12 cellular contexts compared by ENCODE assay signal in the genomic region with DNA sequence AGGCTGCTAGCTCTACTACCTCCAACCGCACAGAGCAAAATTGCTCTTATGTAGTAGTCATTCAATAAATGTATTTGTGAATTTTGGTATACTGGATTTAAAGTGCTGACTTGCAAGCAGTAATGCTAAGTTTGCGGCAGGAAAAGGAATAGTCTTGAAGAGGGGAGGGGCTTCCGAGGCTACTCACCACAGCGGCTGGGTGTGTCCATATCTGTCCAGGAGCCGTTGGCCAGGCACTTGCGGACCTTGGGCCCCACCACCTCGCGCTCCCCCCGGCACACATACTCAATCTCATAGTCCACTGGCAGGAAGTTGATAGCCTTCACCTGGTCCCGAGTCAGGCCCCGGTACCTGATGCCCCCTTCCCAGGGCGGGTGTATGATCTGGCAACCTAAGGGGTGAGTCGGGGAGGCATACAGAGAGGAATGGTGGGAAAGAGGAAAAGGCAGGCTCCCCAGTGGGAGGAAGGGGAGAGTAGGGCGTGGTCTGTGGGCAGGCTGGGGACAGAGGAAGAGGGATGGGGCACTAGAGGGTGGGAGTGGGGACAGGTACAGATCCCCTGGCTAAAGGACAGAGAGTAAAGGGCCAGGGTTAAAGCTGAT. TPM values are rescaled to one million over a fixed set of nuclear protein-coding genes. Genes with fewer than 3 reads are reported as not detected.
DNase-seq lines count a peak whose midpoint lies in the region; ATAC-seq, FAIRE-seq and TF ChIP-seq lines count a peak whose summit lies in the region.
"Had no signal": no experiment of that assay in that cellular context is flagged by ENCODE, and none has a peak within 500 bp of the region (broad histone marks: within the 10 kb centered on the region; RNA-seq: fewer than 3 reads in every experiment).

No MANE protein-coding gene starts in this region.

- 94% methylated on average over 11 of the region's 14 CpGs for WGBS in A549 (ENCODE audit: missing lambda C conversion rate)

- H3K4me1 Mint-ChIP-seq in activated naive CD8-positive, alpha-beta T cell treated with anti-CD3 and anti-CD28 coated beads, Interleukin-2, amount 10 ng/mL, durations not matched to agents 7 days and 5 days: peaks cover 30% of the 10 kb centered on the region

- H2AFZ ChIP-seq in HCT116 (ENCODE audit: low read depth, low read length, poor library complexity, severe bottlenecking): no peak overlapping the region

- FAIRE-seq in A549 (lab: Jason Lieb, UNC): no peak
- FAIRE-seq: GM19239 had no signal

- DNase-seq in A549 (ENCODE audit: low read depth in 1 of 2, low spot score in 1 of 2): no peak
- no peak for DNase-seq in HCT116 (ENCODE audit: low read depth, low spot score)
- DNase-seq in activated naive CD8-positive, alpha-beta T cell treated with anti-CD3 and anti-CD28 coated beads, Interleukin-2, amount 10 ng/mL, durations not matched to agents 7 days and 5 days: no peak
- DNase-seq in upper lobe of right lung: no peak
- no peak for DNase-seq in DMS 273 treated with DMSO at 0.1 percent for 48 hours (lab: John Stamatoyannopoulos, UW)
- DNase-seq: activated CD4-positive, alpha-beta T cell treated with anti-CD3 and anti-CD28 coated beads, Interleukin-2, amount 50 U/mL, for 1 hour; mucosa of descending colon; NCI-H2171 treated with DMSO at 0.1 percent for 48 hours had no signal

- RAD21 ChIA-PET in HCT116 (lab: Charles Lee; ENCODE audit: low non-redundant PET in 1 of 2, low total read pairs in 2 of 2, uncharacterized antibody in 2 of 2, unreplicated experiment in 2 of 2): no interaction called here

- peak overlapping the region; percentile 5 for H3K27ac Mint-ChIP-seq in activated naive CD8-positive, alpha-beta T cell treated with anti-CD3 and anti-CD28 coated beads, Interleukin-2, amount 10 ng/mL, durations not matched to agents 7 days and 5 days

- no TSS peak for BruUV-seq in HCT116 (replicated peaks; lab: Mats Ljungman, UMichigan)

- H3K36me3 ChIP-seq in HCT116 (ENCODE audit: control insufficient read depth in 1 of 2, insufficient read depth in 2 of 2, low read length in 2 of 2): 0 out of 4 replicates have a peak, but pooled peaks cover 0 to 2% of the 10 kb centered on the region in 2 experiments
- H3K36me3 ChIP-seq in upper lobe of right lung: no peaks in the 10 kb centered on the region

- no peaks in the 10 kb centered on the region for H4K20me1 ChIP-seq in HCT116 (ENCODE audit: insufficient read depth)

- no peaks in the 10 kb centered on the region for H3K9me3 Mint-ChIP-seq in activated naive CD8-positive, alpha-beta T cell treated with anti-CD3 and anti-CD28 coated beads, Interleukin-2, amount 10 ng/mL, durations not matched to agents 7 days and 5 days

- H3K4me3 ChIP-seq in A549: no peak overlapping the region; the same call in 2 of the 3 replicates
- H3K4me3 ChIP-seq in HCT116 (replicated peaks in 1 of 2; ENCODE audit: low read depth in 1 of 2, low read length in 2 of 2): peak overlapping the region; percentile 60 to 75
- H3K4me3 ChIP-seq in iPS-18c (ENCODE audit: insufficient read depth, low read depth, low read length): peak overlapping the region; percentile 89
- H3K4me3 ChIP-seq in upper lobe of right lung: no peak overlapping the region
- H3K4me3 ChIP-seq: mucosa of descending colon had no signal

- peaks cover 53% of the 10 kb centered on the region for H3K27me3 Mint-ChIP-seq in activated naive CD8-positive, alpha-beta T cell treated with anti-CD3 and anti-CD28 coated beads, Interleukin-2, amount 10 ng/mL, durations not matched to agents 7 days and 5 days

- TF ChIP-seq CTCF in A549 (IDR thresholded peaks at IDR 0.05) (no peak), HCT116 (IDR thresholded peaks at IDR 0.05 in 2 of 3, conservative IDR thresholded peaks at IDR 0.05 in 1 of 3; ENCODE audit: borderline replicate concordance in 1 of 3, insufficient read depth in 1 of 3, low read depth in 2 of 3, low read length in 2 of 3) (no peak), upper lobe of right lung (IDR thresholded peaks at IDR 0.05) (no peak)

- ATAC-seq in A549: no peak
- ATAC-seq in HCT116: no peak
- ATAC-seq in activated naive CD8-positive, alpha-beta T cell treated with anti-CD3 and anti-CD28 coated beads, Interleukin-2, amount 10 ng/mL, durations not matched to agents 7 days and 5 days (ENCODE audit: low read depth): no peak
- no peak for ATAC-seq in upper lobe of right lung
- ATAC-seq in GM18909 (IDR thresholded peaks at IDR 0.05; ENCODE audit: poor library complexity, unreplicated experiment): no peak
- no peak for ATAC-seq in GM19467 (IDR thresholded peaks at IDR 0.05; ENCODE audit: unreplicated experiment)
- ATAC-seq: mucosa of descending colon had no signal

- H3K4me1 ChIP-seq in A549 (peaks cover 14% of the 10 kb centered on the region), HCT116 (ENCODE audit: control insufficient read depth in 1 of 2, insufficient read depth in 2 of 2, low read length in 2 of 2) (peaks cover 7 to 22% of the 10 kb centered on the region in 2 experiments), upper lobe of right lung (peaks cover 22% of the 10 kb centered on the region)

- TF ChIP-seq EP300 in A549 (IDR thresholded peaks at IDR 0.05): no peak

- CTCF ChIA-PET in A549 (lab: Yijun Ruan, JAX) (interaction anchor here (18.2 kb wide), 1 partner anchor 19 kb away, joined by 183 read pairs; no protein-coding TSS in a partner anchor), HCT116 (lab: Charles Lee) (no interaction called here)

- H3K9me3 ChIP-seq in A549 (no peaks in the 10 kb centered on the region), HCT116 (ENCODE audit: control insufficient read depth in 1 of 2, insufficient read depth in 1 of 2, low read depth in 1 of 2, low read length in 2 of 2) (no peaks in the 10 kb centered on the region), iPS-18c (ENCODE audit: control insufficient read depth, insufficient read depth, low read length) (no peaks in the 10 kb centered on the region), upper lobe of right lung (no peaks in the 10 kb centered on the region)
- H3K9me3 ChIP-seq: mucosa of descending colon had no signal

- no peaks in the 10 kb centered on the region for H3K9me2 ChIP-seq in HCT116 (ENCODE audit: insufficient read depth)

- H3K9ac ChIP-seq in HCT116 (ENCODE audit: low read length): no peak overlapping the region

- peaks cover 3% of the 10 kb centered on the region for H3K36me3 Mint-ChIP-seq in activated naive CD8-positive, alpha-beta T cell treated with anti-CD3 and anti-CD28 coated beads, Interleukin-2, amount 10 ng/mL, durations not matched to agents 7 days and 5 days

- H3K4me3 Mint-ChIP-seq in activated naive CD8-positive, alpha-beta T cell treated with anti-CD3 and anti-CD28 coated beads, Interleukin-2, amount 10 ng/mL, durations not matched to agents 7 days and 5 days: peak overlapping the region; percentile 85

- POLR2A ChIA-PET in A549 (lab: Yijun Ruan, JAX): no interaction called here
- POLR2A ChIA-PET in HCT116 (lab: Charles Lee): no interaction called here
- POLR2A ChIA-PET in activated naive CD8-positive, alpha-beta T cell treated with anti-CD3 and anti-CD28 coated beads, Interleukin-2, amount 10 ng/mL, durations not matched to agents 7 days and 5 days (lab: Charles Lee): no interaction called here

- no peaks in the 10 kb centered on the region for H3K27me3 ChIP-seq in HCT116 (ENCODE audit: insufficient read depth, low read length)
- no peaks in the 10 kb centered on the region for H3K27me3 ChIP-seq in upper lobe of right lung

- no peaks in the 10 kb centered on the region for H3K79me2 ChIP-seq in HCT116 (ENCODE audit: insufficient read depth, low read length)

- H3K4me2 ChIP-seq in A549: peak overlapping the region; percentile 94; the same call in 2 of the 3 replicates
- peak overlapping the region; percentile 94 for H3K4me2 ChIP-seq in HCT116 (ENCODE audit: low read length)

- H3K27ac ChIP-seq in A549 (no peak overlapping the region), HCT116 (ENCODE audit: low read depth, low read length) (no peak overlapping the region), upper lobe of right lung (no peak overlapping the region)

- TF ChIP-seq RAD21 in A549 (conservative IDR thresholded peaks at IDR 0.05 in 1 of 2, IDR thresholded peaks at IDR 0.05 in 1 of 2) (no peak), HCT116 (IDR thresholded peaks at IDR 0.05; ENCODE audit: low read depth) (no peak)

- TF ChIP-seq POLR2A in A549 (IDR thresholded peaks at IDR 0.05; ENCODE audit: low read length) (no peak), HCT116 (IDR thresholded peaks at IDR 0.05; ENCODE audit: borderline replicate concordance, extremely low read depth, insufficient read depth, insufficient read length) (no peak)

- intact Hi-C loops in HCT116 (cut with micrococcal nuclease) (no loop called here), upper lobe of right lung (cut with DNase I) (no loop called here)

RNA-seq across cellular contexts. Expression of gene GABBR1, which starts 1.7 kb away (rescaled TPM):
- polyA plus RNA-seq in A549 (2011; rRNA removed) (6.8 and 11.0 TPM in 2 replicates), A549 (2017; fragmentation: RNase III; extraction: RNeasy Plus Mini Kit Qiagen cat#74134 plus additional on column Dnase treatment) (8.2 to 9.7 TPM (median 9.0 TPM) in 3 replicates)
- polyA plus RNA-seq in A549 (2012; cell fraction: cytosol; rRNA removed): 6.1 and 6.5 TPM in 2 replicates
- 40.3 and 57.4 TPM in 2 replicates for polyA plus RNA-seq in A549 (2012; cell fraction: nucleus; rRNA removed)
- polyA minus RNA-seq in A549 (2011; rRNA and poly(A)+ RNA removed): 7.9 and 13.0 TPM in 2 replicates
- total RNA-seq in HCT116 (2021; ENCODE audit: unreplicated experiment) (43.4 TPM), upper lobe of right lung (40.1 TPM)
- polyA plus RNA-seq in HCT116 (2012): 22.1 and 25.9 TPM in 2 replicates
- total RNA-seq in activated naive CD8-positive, alpha-beta T cell treated with anti-CD3 and anti-CD28 coated beads, Interleukin-2, amount 10 ng/mL, durations not matched to agents 7 days and 5 days: 10 to 100 TPM; 20.1 to 20.7 TPM

RNA-seq across cellular contexts. Expression of gene MOG, which starts 25.6 kb away (rescaled TPM):
- polyA plus RNA-seq in A549 (2011; rRNA removed): not detected in 2 replicates
- polyA plus RNA-seq in A549 (2012; cell fraction: cytosol; rRNA removed): not detected in 2 replicates
- not detected in 2 replicates for polyA plus RNA-seq in A549 (2012; cell fraction: nucleus; rRNA removed)
- not detected in 3 replicates for polyA plus RNA-seq in A549 (2017; fragmentation: RNase III; extraction: RNeasy Plus Mini Kit Qiagen cat#74134 plus additional on column Dnase treatment)
- not detected in 2 replicates for polyA minus RNA-seq in A549 (2011; rRNA and poly(A)+ RNA removed)
- not detected for total RNA-seq in HCT116 (2021; ENCODE audit: unreplicated experiment)
- polyA plus RNA-seq in HCT116 (2012): not detected in 2 replicates
- total RNA-seq in activated naive CD8-positive, alpha-beta T cell treated with anti-CD3 and anti-CD28 coated beads, Interleukin-2, amount 10 ng/mL, durations not matched to agents 7 days and 5 days: not detected
- not detected for total RNA-seq in upper lobe of right lung
- total RNA-seq: mucosa of descending colon had no signal

RNA-seq across cellular contexts. Expression of gene OR2H2, which starts 46.4 kb away (rescaled TPM):
- polyA plus RNA-seq in A549 (2011; rRNA removed) (not detected in 2 replicates), A549 (2017; fragmentation: RNase III; extraction: RNeasy Plus Mini Kit Qiagen cat#74134 plus additional on column Dnase treatment) (not detected in 3 replicates)
- polyA plus RNA-seq in A549 (2012; cell fraction: cytosol; rRNA removed): not detected in 2 replicates
- not detected in 2 replicates for polyA plus RNA-seq in A549 (2012; cell fraction: nucleus; rRNA removed)
- not detected in 2 replicates for polyA minus RNA-seq in A549 (2011; rRNA and poly(A)+ RNA removed)
- total RNA-seq in HCT116 (2021; ENCODE audit: unreplicated experiment) (not detected), upper lobe of right lung (not detected)
- polyA plus RNA-seq in HCT116 (2012): 0.04 and 0.09 TPM in 2 replicates
- not detected for total RNA-seq in activated naive CD8-positive, alpha-beta T cell treated with anti-CD3 and anti-CD28 coated beads, Interleukin-2, amount 10 ng/mL, durations not matched to agents 7 days and 5 days
- total RNA-seq: mucosa of descending colon had no signal

RNA-seq across cellular contexts. Expression of gene ZFP57, which starts 49.6 kb away (rescaled TPM):
- 0.07 and 0.08 TPM in 2 replicates for polyA plus RNA-seq in A549 (2011; rRNA removed)
- polyA plus RNA-seq in A549 (2012; cell fraction: cytosol; rRNA removed): not detected in 2 replicates
- 0.05 and 0.11 TPM in 2 replicates for polyA plus RNA-seq in A549 (2012; cell fraction: nucleus; rRNA removed)
- polyA plus RNA-seq in A549 (2017; fragmentation: RNase III; extraction: RNeasy Plus Mini Kit Qiagen cat#74134 plus additional on column Dnase treatment): not detected in 3 replicates
- polyA minus RNA-seq in A549 (2011; rRNA and poly(A)+ RNA removed): not detected in 2 replicates
- total RNA-seq in HCT116 (2021; ENCODE audit: unreplicated experiment): not detected
- polyA plus RNA-seq in HCT116 (2012): not detected in 2 replicates
- 10 to 100 TPM; 12.3 to 13.5 TPM for total RNA-seq in activated naive CD8-positive, alpha-beta T cell treated with anti-CD3 and anti-CD28 coated beads, Interleukin-2, amount 10 ng/mL, durations not matched to agents 7 days and 5 days
- not detected for total RNA-seq in upper lobe of right lung
- total RNA-seq: mucosa of descending colon had no signal

Comparison
In these comparisons a context has a peak if more than half of its experiments do, and no peak if none do; other contexts are left out.
1. H3K4me3 ChIP-seq: peak in HCT116 (2 of 2) and iPS-18c (single experiment); none in A549 (single experiment) and upper lobe of right lung (single experiment).